9 cellular contexts compared by ENCODE assay signal in genomic region chr4:103092245-103092644, GRCh38. TPM values are rescaled to one million over a fixed set of nuclear protein-coding genes. Genes with fewer than 3 reads are reported as not detected.
DNase-seq lines count a peak whose midpoint lies in the region; ATAC-seq and TF ChIP-seq lines count a peak whose summit lies in the region.
"Had no signal": no experiment of that assay in that cellular context is flagged by ENCODE, and none has a peak within 500 bp of the region (broad histone marks: within the 10 kb centered on the region; RNA-seq: fewer than 3 reads in every experiment).

No MANE protein-coding gene starts in this region.

- no peaks in the 10 kb centered on the region for H3K9me3 Mint-ChIP-seq in activated CD8-positive, alpha-beta memory T cell treated with anti-CD3 and anti-CD28 coated beads, Interleukin-2, amount 10 ng/mL, durations not matched to agents 7 days and 5 days (ENCODE audit: low read depth)
- H3K9me3 Mint-ChIP-seq in HFFc6: no peaks in the 10 kb centered on the region
- no peaks in the 10 kb centered on the region for H3K9me3 Mint-ChIP-seq in activated T-helper 17 cell treated with anti-CD3 and anti-CD28 coated beads, Interleukin-2, amount 50 U/mL, for 72 hours
- no peaks in the 10 kb centered on the region for H3K9me3 Mint-ChIP-seq in stimulated activated effector memory CD8-positive, alpha-beta T cell treated with anti-CD3 and anti-CD28 coated beads, Interleukin-12 subunit alpha, Interleukin-12 subunit beta, amount 100 ng/mL, for 72 hours
- H3K9me3 Mint-ChIP-seq in CD14-positive monocyte: no peaks in the 10 kb centered on the region

- intact Hi-C loops in CD14-positive monocyte (cut with micrococcal nuclease): no loop called here

- H3K4me1 Mint-ChIP-seq in activated CD8-positive, alpha-beta memory T cell treated with anti-CD3 and anti-CD28 coated beads, Interleukin-2, amount 10 ng/mL, durations not matched to agents 7 days and 5 days: peaks cover 33% of the 10 kb centered on the region
- H3K4me1 Mint-ChIP-seq in HFFc6 (ENCODE audit: low read depth) (peaks cover 24% of the 10 kb centered on the region), CD14-positive monocyte (peaks cover 6% of the 10 kb centered on the region)
- peaks cover 5% of the 10 kb centered on the region for H3K4me1 Mint-ChIP-seq in activated T-helper 17 cell treated with anti-CD3 and anti-CD28 coated beads, Interleukin-2, amount 50 U/mL, for 72 hours
- H3K4me1 Mint-ChIP-seq in stimulated activated effector memory CD8-positive, alpha-beta T cell treated with anti-CD3 and anti-CD28 coated beads, Interleukin-12 subunit alpha, Interleukin-12 subunit beta, amount 100 ng/mL, for 72 hours: peaks cover 15% of the 10 kb centered on the region

- H3K36me3 Mint-ChIP-seq in activated CD8-positive, alpha-beta memory T cell treated with anti-CD3 and anti-CD28 coated beads, Interleukin-2, amount 10 ng/mL, durations not matched to agents 7 days and 5 days: peaks cover 14% of the 10 kb centered on the region
- peaks cover 5% of the 10 kb centered on the region; the same call in 1 of the 2 replicates for H3K36me3 Mint-ChIP-seq in HFFc6 (ENCODE audit: low read depth)
- H3K36me3 Mint-ChIP-seq in activated T-helper 17 cell treated with anti-CD3 and anti-CD28 coated beads, Interleukin-2, amount 50 U/mL, for 72 hours (ENCODE audit: low read depth): peaks cover 21% of the 10 kb centered on the region
- no peaks in the 10 kb centered on the region for H3K36me3 Mint-ChIP-seq in stimulated activated effector memory CD8-positive, alpha-beta T cell treated with anti-CD3 and anti-CD28 coated beads, Interleukin-12 subunit alpha, Interleukin-12 subunit beta, amount 100 ng/mL, for 72 hours
- peaks cover 20 to 33% of the 10 kb centered on the region in 2 donors for H3K36me3 Mint-ChIP-seq in CD14-positive monocyte

- H3K27me3 Mint-ChIP-seq in activated CD8-positive, alpha-beta memory T cell treated with anti-CD3 and anti-CD28 coated beads, Interleukin-2, amount 10 ng/mL, durations not matched to agents 7 days and 5 days: no peaks in the 10 kb centered on the region
- H3K27me3 Mint-ChIP-seq in HFFc6 (ENCODE audit: insufficient read depth) (no peaks in the 10 kb centered on the region), CD14-positive monocyte (ENCODE audit: low read depth in 3 of 3) (peaks cover 0 to 2% (median 0%) of the 10 kb centered on the region in 3 donors)
- H3K27me3 Mint-ChIP-seq in activated T-helper 17 cell treated with anti-CD3 and anti-CD28 coated beads, Interleukin-2, amount 50 U/mL, for 72 hours: no peaks in the 10 kb centered on the region

- peak overlapping the region; percentile 85 for H3K27ac Mint-ChIP-seq in activated CD8-positive, alpha-beta memory T cell treated with anti-CD3 and anti-CD28 coated beads, Interleukin-2, amount 10 ng/mL, durations not matched to agents 7 days and 5 days
- H3K27ac Mint-ChIP-seq in HFFc6 (peak overlapping the region; percentile 36; the same call in 1 of the 2 replicates), CD14-positive monocyte (no peak overlapping the region)
- peak overlapping the region; percentile 26 for H3K27ac Mint-ChIP-seq in activated T-helper 17 cell treated with anti-CD3 and anti-CD28 coated beads, Interleukin-2, amount 50 U/mL, for 72 hours
- H3K27ac Mint-ChIP-seq in stimulated activated effector memory CD8-positive, alpha-beta T cell treated with anti-CD3 and anti-CD28 coated beads, Interleukin-12 subunit alpha, Interleukin-12 subunit beta, amount 100 ng/mL, for 72 hours: peak overlapping the region; percentile 71

- peak; percentile 11 for ATAC-seq in activated CD8-positive, alpha-beta memory T cell treated with anti-CD3 and anti-CD28 coated beads, Interleukin-2, amount 10 ng/mL, durations not matched to agents 7 days and 5 days
- peak; percentile 37 for ATAC-seq in activated T-helper 17 cell treated with anti-CD3 and anti-CD28 coated beads, Interleukin-2, amount 50 U/mL, for 72 hours (replicated peaks)
- no peak for ATAC-seq in stimulated activated effector memory CD8-positive, alpha-beta T cell treated with anti-CD3 and anti-CD28 coated beads, Interleukin-12 subunit alpha, Interleukin-12 subunit beta, amount 100 ng/mL, for 72 hours
- ATAC-seq in GM21423 (IDR thresholded peaks at IDR 0.05; ENCODE audit: unreplicated experiment): no peak

- TF ChIP-seq CTCF in HFFc6 (IDR thresholded peaks at IDR 0.05) (no peak), CD14-positive monocyte (IDR thresholded peaks at IDR 0.05) (no peak)

- CTCF ChIA-PET in activated CD8-positive, alpha-beta memory T cell treated with anti-CD3 and anti-CD28 coated beads, Interleukin-2, amount 10 ng/mL, durations not matched to agents 7 days and 5 days (lab: Charles Lee): interaction anchor here (0.7 to 6.0 kb wide), 23 partner anchors 8 to 661 kb away, joined by 3 to 76 read pairs (median 5); partner anchors contain the start of genes BDH2, SLC9B1, SLC9B2 and UBE2D3

- DNase-seq in activated CD8-positive, alpha-beta memory T cell treated with anti-CD3 and anti-CD28 coated beads, Interleukin-2, amount 10 ng/mL, durations not matched to agents 7 days and 5 days: no peak
- no peak for DNase-seq in activated CD8-positive, alpha-beta memory T cell treated with anti-CD3 and anti-CD28 coated beads, Interleukin-2, amount 50 U/mL, for 4 hours
- DNase-seq in HFFc6 (no peak), amniotic stem cell (lab: John Stamatoyannopoulos, UW) (no peak), CD14-positive monocyte (ENCODE audit: low spot score) (no peak)
- DNase-seq in stimulated activated effector memory CD8-positive, alpha-beta T cell treated with anti-CD3 and anti-CD28 coated beads, Interleukin-12 subunit alpha, Interleukin-12 subunit beta, amount 100 ng/mL, for 72 hours (ENCODE audit: low spot score in 2 of 2): no peak
- DNase-seq: activated T-cell treated with anti-CD3 and anti-CD28 coated beads, Interleukin-2, amount 50 U/mL, for 1 hour had no signal

- H3K4me3 Mint-ChIP-seq in activated CD8-positive, alpha-beta memory T cell treated with anti-CD3 and anti-CD28 coated beads, Interleukin-2, amount 10 ng/mL, durations not matched to agents 7 days and 5 days: peak overlapping the region; percentile 74
- 0 out of 2 replicates have a peak overlapping the region, but pooled peaks have one; percentile 29 for H3K4me3 Mint-ChIP-seq in HFFc6
- peak overlapping the region; percentile 42 for H3K4me3 Mint-ChIP-seq in activated T-helper 17 cell treated with anti-CD3 and anti-CD28 coated beads, Interleukin-2, amount 50 U/mL, for 72 hours
- peak overlapping the region; percentile 11 for H3K4me3 Mint-ChIP-seq in stimulated activated effector memory CD8-positive, alpha-beta T cell treated with anti-CD3 and anti-CD28 coated beads, Interleukin-12 subunit alpha, Interleukin-12 subunit beta, amount 100 ng/mL, for 72 hours
- H3K4me3 Mint-ChIP-seq in CD14-positive monocyte: no peak overlapping the region

RNA-seq across cellular contexts. Expression of gene BDH2, which starts 7.4 kb away (rescaled TPM):
- 10 to 100 TPM; 16.5 to 19.2 TPM for total RNA-seq in activated CD8-positive, alpha-beta memory T cell treated with anti-CD3 and anti-CD28 coated beads, Interleukin-2, amount 10 ng/mL, durations not matched to agents 7 days and 5 days
- 10 to 100 TPM; 33.9 to 39.4 (median 36.9) TPM for total RNA-seq in HFFc6 (2021; fragmentation: NEBNext Ultra II Directional; extraction: Animal tissue kit (Norgen Biotek cat#: 25700))
- total RNA-seq in activated T-helper 17 cell treated with anti-CD3 and anti-CD28 coated beads, Interleukin-2, amount 50 U/mL, for 72 hours: 10 to 100 TPM; 11.4 to 12.6 TPM
- 1 to 10 TPM; 6.2 to 8.5 TPM for polyA plus RNA-seq in CD14-positive monocyte

RNA-seq across cellular contexts. Expression of gene SLC9B2, which starts 15.7 kb away (rescaled TPM):
- 10 to 100 TPM; 24.2 to 27.4 TPM for total RNA-seq in activated CD8-positive, alpha-beta memory T cell treated with anti-CD3 and anti-CD28 coated beads, Interleukin-2, amount 10 ng/mL, durations not matched to agents 7 days and 5 days
- total RNA-seq in HFFc6 (2021; fragmentation: NEBNext Ultra II Directional; extraction: Animal tissue kit (Norgen Biotek cat#: 25700)): 10 to 100 TPM; 15.4 to 22.0 (median 17.5) TPM
- 10 to 100 TPM; 26.0 to 36.5 TPM for total RNA-seq in activated T-helper 17 cell treated with anti-CD3 and anti-CD28 coated beads, Interleukin-2, amount 50 U/mL, for 72 hours
- under 1 TPM; 0.38 to 0.48 TPM for polyA plus RNA-seq in CD14-positive monocyte

Comparison
In these comparisons a context has a peak if more than half of its experiments do, and no peak if none do; other contexts are left out.
1. ATAC-seq: peak in activated CD8-positive, alpha-beta memory T cell treated with anti-CD3 and anti-CD28 coated beads, Interleukin-2, amount 10 ng/mL, durations not matched to agents 7 days and 5 days (single experiment) and activated T-helper 17 cell treated with anti-CD3 and anti-CD28 coated beads, Interleukin-2, amount 50 U/mL, for 72 hours (single experiment); none in stimulated activated effector memory CD8-positive, alpha-beta T cell treated with anti-CD3 and anti-CD28 coated beads, Interleukin-12 subunit alpha, Interleukin-12 subunit beta, amount 100 ng/mL, for 72 hours (single experiment) and GM21423 (single experiment).
2. H3K27ac Mint-ChIP-seq: peak in activated CD8-positive, alpha-beta memory T cell treated with anti-CD3 and anti-CD28 coated beads, Interleukin-2, amount 10 ng/mL, durations not matched to agents 7 days and 5 days (single experiment), HFFc6 (single experiment), activated T-helper 17 cell treated with anti-CD3 and anti-CD28 coated beads, Interleukin-2, amount 50 U/mL, for 72 hours (single experiment) and stimulated activated effector memory CD8-positive, alpha-beta T cell treated with anti-CD3 and anti-CD28 coated beads, Interleukin-12 subunit alpha, Interleukin-12 subunit beta, amount 100 ng/mL, for 72 hours (single experiment); none in CD14-positive monocyte (0 of 7).
3. H3K4me3 Mint-ChIP-seq: peak in activated CD8-positive, alpha-beta memory T cell treated with anti-CD3 and anti-CD28 coated beads, Interleukin-2, amount 10 ng/mL, durations not matched to agents 7 days and 5 days (single experiment), HFFc6 (single experiment), activated T-helper 17 cell treated with anti-CD3 and anti-CD28 coated beads, Interleukin-2, amount 50 U/mL, for 72 hours (single experiment) and stimulated activated effector memory CD8-positive, alpha-beta T cell treated with anti-CD3 and anti-CD28 coated beads, Interleukin-12 subunit alpha, Interleukin-12 subunit beta, amount 100 ng/mL, for 72 hours (single experiment); none in CD14-positive monocyte (0 of 2).